ENCODE assay signal across 29 cellular contexts in the genomic region with DNA sequence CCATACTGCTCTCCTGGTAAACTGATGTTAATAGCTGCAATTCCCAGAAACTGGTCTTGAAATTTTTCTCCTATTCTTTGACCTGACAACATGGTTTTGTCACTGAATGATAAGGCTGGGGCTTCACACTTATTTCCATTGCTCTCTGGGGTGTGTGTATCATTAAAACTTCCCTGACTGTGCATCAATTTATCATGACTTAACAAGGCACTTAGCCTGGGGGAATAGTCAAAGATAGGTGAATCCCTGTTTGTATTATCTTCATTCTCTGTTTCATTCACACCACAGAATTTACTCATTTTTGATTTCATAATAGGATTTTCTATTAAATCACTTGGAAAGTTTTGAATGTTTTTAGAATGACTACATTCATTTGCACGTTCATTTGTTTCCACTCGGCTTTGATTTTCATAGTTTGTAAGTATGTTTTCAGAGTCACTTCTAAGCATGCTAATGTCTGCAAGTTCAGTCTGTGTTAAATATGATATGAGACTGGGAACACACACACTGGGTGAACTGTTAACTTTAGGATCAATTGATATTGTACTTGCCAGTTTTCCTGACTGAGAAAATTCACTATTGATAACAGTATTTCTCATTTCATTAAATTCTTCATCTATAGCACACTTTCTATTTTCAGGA.
"Had no signal": no experiment of that assay in that cellular context is flagged by ENCODE, and none has a peak within 500 bp of the region (broad histone marks: within the 10 kb centered on the region; RNA-seq: fewer than 3 reads in every experiment).

No MANE protein-coding gene starts in this region.

- H3K9ac ChIP-seq: neural progenitor cell, parathyroid adenoma had no signal

- H3K27ac ChIP-seq: neural progenitor cell, ovary, parathyroid adenoma, psoas muscle, right lobe of liver, sigmoid colon, stomach, thoracic aorta, thyroid gland, tibial nerve, upper lobe of left lung, vagina had no signal

- H3K79me2 ChIP-seq: parathyroid adenoma had no signal

- H3K27me3 Mint-ChIP-seq: progenitor cell of endocrine pancreas had no signal

- H3K27ac Mint-ChIP-seq: natural killer cell; nephron; neural progenitor cell; progenitor cell of endocrine pancreas; stimulated activated effector memory CD8-positive, alpha-beta T cell treated with anti-CD3 and anti-CD28 coated beads, Interleukin-12 subunit alpha, Interleukin-12 subunit beta, amount 100 ng/mL, for 72 hours; stimulated activated naive B cell treated with anti-CD40 and anti-IgM and Interleukin-4, amounts not matched to agents 10 μg/mL and 1 μg/mL and 100 μg/mL, for 72 hours; stimulated activated naive CD8-positive, alpha-beta T cell treated with anti-CD3 and anti-CD28 coated beads, Interleukin-15, Interleukin-2, amounts not matched to agents 100 ng/mL and 50 ng/mL, for 24 hours had no signal

- ATAC-seq: natural killer cell; psoas muscle; right cardiac atrium; right lobe of liver; stimulated activated effector memory CD8-positive, alpha-beta T cell treated with anti-CD3 and anti-CD28 coated beads, Interleukin-12 subunit alpha, Interleukin-12 subunit beta, amount 100 ng/mL, for 72 hours; stimulated activated naive B cell treated with anti-CD40 and anti-IgM and Interleukin-4, amounts not matched to agents 10 μg/mL and 1 μg/mL and 100 μg/mL, for 72 hours had no signal

- H3K4me3 Mint-ChIP-seq: natural killer cell; nephron; neural progenitor cell; stimulated activated effector memory CD8-positive, alpha-beta T cell treated with anti-CD3 and anti-CD28 coated beads, Interleukin-12 subunit alpha, Interleukin-12 subunit beta, amount 100 ng/mL, for 72 hours; stimulated activated naive B cell treated with anti-CD40 and anti-IgM and Interleukin-4, amounts not matched to agents 10 μg/mL and 1 μg/mL and 100 μg/mL, for 72 hours; stimulated activated naive CD8-positive, alpha-beta T cell treated with anti-CD3 and anti-CD28 coated beads, Interleukin-15, Interleukin-2, amounts not matched to agents 100 ng/mL and 50 ng/mL, for 24 hours had no signal

- H3K27me3 ChIP-seq: neural progenitor cell, ovary, right lobe of liver, sigmoid colon, stomach, thyroid gland, tibial nerve, upper lobe of left lung, vagina had no signal

- H3K36me3 Mint-ChIP-seq: natural killer cell; stimulated activated effector memory CD8-positive, alpha-beta T cell treated with anti-CD3 and anti-CD28 coated beads, Interleukin-12 subunit alpha, Interleukin-12 subunit beta, amount 100 ng/mL, for 72 hours; stimulated activated naive B cell treated with anti-CD40 and anti-IgM and Interleukin-4, amounts not matched to agents 10 μg/mL and 1 μg/mL and 100 μg/mL, for 72 hours had no signal

- H3K4me3 ChIP-seq: neural progenitor cell, ovary, psoas muscle, right lobe of liver, sigmoid colon, stomach, thoracic aorta, thyroid gland, tibial nerve, upper lobe of left lung, vagina had no signal

- H3K4me1 Mint-ChIP-seq: natural killer cell; nephron; neural progenitor cell; stimulated activated effector memory CD8-positive, alpha-beta T cell treated with anti-CD3 and anti-CD28 coated beads, Interleukin-12 subunit alpha, Interleukin-12 subunit beta, amount 100 ng/mL, for 72 hours; stimulated activated naive B cell treated with anti-CD40 and anti-IgM and Interleukin-4, amounts not matched to agents 10 μg/mL and 1 μg/mL and 100 μg/mL, for 72 hours had no signal

- H3K4me1 ChIP-seq: neural progenitor cell, parathyroid adenoma, psoas muscle, right lobe of liver, sigmoid colon, stomach, thyroid gland, tibial nerve, upper lobe of left lung, vagina had no signal

- DNase-seq: natural killer cell; occipital lobe; ovary; posterior cingulate gyrus; psoas muscle; right cardiac atrium; right lobe of liver; sigmoid colon; small intestine; stimulated activated CD4-positive, alpha-beta T cell treated with anti-CD3 and anti-CD28 coated beads, Interleukin-15, amount 100 ng/mL, for 24 hours; stimulated activated CD4-positive, alpha-beta T cell treated with anti-CD3 and anti-CD28 coated beads, Interleukin-2, amount 100 ng/mL, for 24 hours; stimulated activated CD4-positive, alpha-beta T cell treated with anti-CD3 and anti-CD28 coated beads, Interleukin-2, amount 100 ng/mL, for 48 hours; stimulated activated CD4-positive, alpha-beta T cell treated with anti-CD3 and anti-CD28 coated beads, Interleukin-4, amount 100 ng/mL, for 24 hours; stimulated activated naive B cell treated with anti-CD40 and anti-IgM and Interleukin-4, amounts not matched to agents 10 μg/mL and 1 μg/mL and 100 μg/mL, for 72 hours; stimulated activated naive CD4-positive, alpha-beta T cell treated with Interleukin-2 at 50 U/mL for 16 hours; stomach; thyroid gland; trophoblast cell; upper lobe of left lung had no signal

- H3K4me2 ChIP-seq: neural progenitor cell had no signal

- FAIRE-seq: small intestine, urothelium cell line had no signal

- H3K9me3 Mint-ChIP-seq: nephron; neural progenitor cell; stimulated activated naive B cell treated with anti-CD40 and anti-IgM and Interleukin-4, amounts not matched to agents 10 μg/mL and 1 μg/mL and 100 μg/mL, for 72 hours; stimulated activated naive CD8-positive, alpha-beta T cell treated with anti-CD3 and anti-CD28 coated beads, Interleukin-15, Interleukin-2, amounts not matched to agents 100 ng/mL and 50 ng/mL, for 24 hours had no signal

- H2AFZ ChIP-seq: neural progenitor cell, parathyroid adenoma had no signal

- H3K9me3 ChIP-seq: ovary, psoas muscle, right lobe of liver, sigmoid colon, stomach, thoracic aorta, thyroid gland, tibial nerve, upper lobe of left lung, vagina had no signal

- H3K36me3 ChIP-seq: ovary, thyroid gland had no signal
